Comparison of ENCODE assay signal across 8 cellular contexts in the genomic region with DNA sequence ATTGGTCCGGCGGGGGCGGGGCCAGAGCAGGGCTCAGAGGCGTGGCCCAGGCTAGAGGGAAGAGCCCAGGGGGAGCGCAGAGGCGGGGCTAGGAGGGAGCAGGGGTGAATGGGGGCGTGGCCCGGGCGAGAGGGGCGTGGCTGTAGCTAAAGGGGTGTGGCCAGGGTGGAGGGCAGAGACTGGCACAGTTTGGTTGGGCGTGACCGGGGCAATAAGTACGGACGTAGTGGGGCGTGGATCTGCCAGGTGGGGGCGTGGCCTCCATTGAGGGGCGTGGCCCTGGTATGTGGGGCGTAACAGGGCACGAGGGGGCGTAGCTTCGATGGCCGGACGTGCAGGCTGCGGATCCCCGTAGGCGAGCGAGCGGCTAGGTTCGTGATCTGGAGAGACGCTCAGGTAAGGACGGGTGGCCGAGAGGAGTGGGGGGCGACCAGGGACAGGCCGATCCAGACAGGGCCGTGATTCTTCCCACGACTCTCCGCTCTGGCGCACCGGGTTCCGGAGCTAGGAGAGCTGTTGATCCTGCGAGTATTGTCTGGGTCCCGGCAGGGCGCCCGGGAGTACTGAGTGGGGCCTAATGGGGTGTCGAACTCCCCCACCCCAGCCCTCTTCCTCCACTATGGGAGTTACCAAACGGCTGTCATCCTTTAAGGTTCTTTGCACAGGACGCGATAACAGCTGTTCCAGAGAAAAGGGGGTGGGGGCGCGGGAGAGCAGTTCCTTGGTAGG. TPM values are rescaled to one million over a fixed set of nuclear protein-coding genes. Genes with fewer than 3 reads are reported as not detected.
DNase-seq lines count a peak whose midpoint lies in the region; ATAC-seq, FAIRE-seq and TF ChIP-seq lines count a peak whose summit lies in the region.

A gene with protein sequence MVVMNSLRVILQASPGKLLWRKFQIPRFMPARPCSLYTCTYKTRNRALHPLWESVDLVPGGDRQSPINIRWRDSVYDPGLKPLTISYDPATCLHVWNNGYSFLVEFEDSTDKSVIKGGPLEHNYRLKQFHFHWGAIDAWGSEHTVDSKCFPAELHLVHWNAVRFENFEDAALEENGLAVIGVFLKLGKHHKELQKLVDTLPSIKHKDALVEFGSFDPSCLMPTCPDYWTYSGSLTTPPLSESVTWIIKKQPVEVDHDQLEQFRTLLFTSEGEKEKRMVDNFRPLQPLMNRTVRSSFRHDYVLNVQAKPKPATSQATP (plus strand): TSS at position 314 of the 729 bp plus-strand sequence. CDS start 11,754 bp downstream, outside the sequence.

- H3K27me3 ChIP-seq in DOHH2 (ENCODE audit: control insufficient read depth, low read length) (peaks cover 8% of the 10 kb centered on the region), GM23338 (ENCODE audit: insufficient read depth) (no peaks in the 10 kb centered on the region), GM12878 (replicated peaks in 1 of 2; ENCODE audit: control insufficient read depth in 2 of 2, insufficient read depth in 2 of 2, low read length in 1 of 2) (no peaks in the 10 kb centered on the region), gastrocnemius medialis (no peaks in the 10 kb centered on the region)

- in situ Hi-C loops in GM12878 (cut with MboI) (no loop called here), gastrocnemius medialis (cut with MboI; ENCODE audit: low sequenced_read_pairs in 4 of 4) (no loop called here)

- DNase-seq in GM23338 (ENCODE audit: low spot score): peak; percentile 91
- DNase-seq in LoVo (ENCODE audit: low spot score): peak; percentile 90
- peak; percentile 98 for DNase-seq in T-helper 22 cell (ENCODE audit: low read depth)
- peak; percentile 87 for DNase-seq in GM12878 (ENCODE audit: low read depth, low spot score)
- DNase-seq in hypothalamus (lab: John Stamatoyannopoulos, UW): peak; percentile 0 to 88 (median 68)
- peak; percentile 78 to 92 for DNase-seq in gastrocnemius medialis
- no peak for DNase-seq in UCSD-AML1 (lab: John Stamatoyannopoulos, UW; ENCODE audit: unreplicated experiment)

- peaks cover 4% of the 10 kb centered on the region; the same call in 2 of the 3 replicates for H3K36me3 Mint-ChIP-seq in GM23338 (ENCODE audit: low read depth)

- TF ChIP-seq CTCF in DOHH2 (IDR thresholded peaks at IDR 0.05; ENCODE audit: low read depth, low read length, poor library complexity, severe bottlenecking): no peak
- TF ChIP-seq CTCF in GM23338 (conservative IDR thresholded peaks at IDR 0.05; ENCODE audit: low read depth in 2 of 2): no peak
- no peak for TF ChIP-seq CTCF in GM12878 (IDR thresholded peaks at IDR 0.05 in 2 of 3, conservative IDR thresholded peaks at IDR 0.05 in 1 of 3; ENCODE audit: control insufficient read depth in 2 of 3, extremely low read depth in 1 of 3, insufficient read depth in 1 of 3, low read depth in 3 of 3, low read length in 3 of 3)
- no peak for TF ChIP-seq CTCF in gastrocnemius medialis (IDR thresholded peaks at IDR 0.05 in 4 of 5, conservative IDR thresholded peaks at IDR 0.05 in 1 of 5)

- intact Hi-C loops in GM12878 (cut with micrococcal nuclease; ENCODE audit: unreplicated experiment) (no loop called here), gastrocnemius medialis (cut with DNase I; ENCODE audit: low total_unique reads) (loop anchor here (5.0 kb wide), 1 partner anchor 61 kb away; no protein-coding TSS in a partner anchor)

- H3K27ac Mint-ChIP-seq in GM23338: no peak within 1 kb of the TSS

- H4K20me1 ChIP-seq in DOHH2 (ENCODE audit: control insufficient read depth, insufficient read depth, low read depth, low read length) (no peaks in the 10 kb centered on the region), GM23338 (replicated peaks; ENCODE audit: insufficient read depth) (no peaks in the 10 kb centered on the region), GM12878 (ENCODE audit: control insufficient read depth, insufficient read depth) (no peaks in the 10 kb centered on the region)

- H3K4me3 Mint-ChIP-seq in GM23338: peak within 1 kb of the TSS; percentile 82

- 10% methylated on average over 37 of the region's 50 CpGs for WGBS in GM12878 (ENCODE audit: insufficient coverage, insufficient replicate concordance, low lambda C conversion rate, missing lambda C conversion rate)

- no peaks in the 10 kb centered on the region for H3K9me2 ChIP-seq in DOHH2 (replicated peaks; ENCODE audit: control insufficient read depth, low read length)
- H3K9me2 ChIP-seq in GM23338 (ENCODE audit: insufficient read depth): no peaks in the 10 kb centered on the region

- H3K9me3 Mint-ChIP-seq in GM23338: no peaks in the 10 kb centered on the region

- H3K9me3 ChIP-seq in DOHH2 (ENCODE audit: control insufficient read depth, insufficient read depth, low read length): no peaks in the 10 kb centered on the region
- no peaks in the 10 kb centered on the region for H3K9me3 ChIP-seq in GM12878 (replicated peaks; ENCODE audit: control insufficient read depth, insufficient read depth, low read length)
- H3K9me3 ChIP-seq in gastrocnemius medialis: no peaks in the 10 kb centered on the region

- ATAC-seq in GM23338: peak; percentile 96
- ATAC-seq in GM12878: peak; percentile 98
- ATAC-seq in gastrocnemius medialis: peak; percentile 96 to 97

- H3K4me3 ChIP-seq in DOHH2 (ENCODE audit: low read length): peak within 1 kb of the TSS; percentile 76
- H3K4me3 ChIP-seq in GM23338: peak within 1 kb of the TSS; percentile 68
- peak within 1 kb of the TSS; percentile 64 for H3K4me3 ChIP-seq in GM12878
- H3K4me3 ChIP-seq in gastrocnemius medialis: peak within 1 kb of the TSS; percentile 48 to 59 (median 54)

- peak within 1 kb of the TSS; percentile 83 for H3K4me2 ChIP-seq in DOHH2 (ENCODE audit: low read length)
- peak within 1 kb of the TSS; percentile 79 for H3K4me2 ChIP-seq in GM23338
- peak within 1 kb of the TSS; percentile 85 for H3K4me2 ChIP-seq in GM12878 (ENCODE audit: control insufficient read depth, insufficient read depth)

- no TSS peak for BruUV-seq in GM12878 (replicated peaks; lab: Mats Ljungman, UMichigan)

- FAIRE-seq in GM12878 (lab: Jason Lieb, UNC): peak; percentile 84

- H3K4me1 ChIP-seq in DOHH2 (ENCODE audit: control insufficient read depth, low read length) (peaks cover 17% of the 10 kb centered on the region), GM23338 (ENCODE audit: insufficient read depth) (peaks cover 7% of the 10 kb centered on the region; the same call in 1 of the 2 replicates), GM12878 (ENCODE audit: control insufficient read depth, insufficient read depth, low read length) (no peaks in the 10 kb centered on the region), gastrocnemius medialis (peaks cover 0 to 4% of the 10 kb centered on the region in 2 donors)

- H3K27me3 Mint-ChIP-seq in GM23338 (ENCODE audit: insufficient read depth, low read depth, poor library complexity): peaks cover 3% of the 10 kb centered on the region

- no peak for TF ChIP-seq EP300 in GM12878 (IDR thresholded peaks at IDR 0.05; ENCODE audit: borderline replicate concordance in 1 of 2, control insufficient read depth in 1 of 2, low read depth in 2 of 2, low read length in 2 of 2)

- SMC1A ChIA-PET in GM12878 (lab: Charles Lee; ENCODE audit: uncharacterized antibody, unreplicated experiment): interaction anchor here (0.9 to 2.6 kb wide), 6 partner anchors 10 to 236 kb away, joined by 3 to 10 read pairs (median 3); no protein-coding TSS in a partner anchor

- CTCF ChIA-PET in GM12878 (lab: Yijun Ruan, JAX): interaction anchor here (0.9 to 3.2 kb wide), 2 partner anchors 12 to 117 kb away, joined by 4 to 20 read pairs; a partner anchor contains a TSS

- peak within 1 kb of the TSS; percentile 52; the same call in 1 of the 2 replicates for H3K9ac ChIP-seq in GM12878 (ENCODE audit: control insufficient read depth, insufficient read depth, low read length)

- H3K36me3 ChIP-seq in DOHH2 (ENCODE audit: control insufficient read depth, low read length) (no peaks in the 10 kb centered on the region), GM23338 (ENCODE audit: insufficient read depth) (no peaks in the 10 kb centered on the region), GM12878 (ENCODE audit: control insufficient read depth in 2 of 2, insufficient read depth in 2 of 2, low read length in 1 of 2) (no peaks in the 10 kb centered on the region), gastrocnemius medialis (no peaks in the 10 kb centered on the region)

- peaks cover 16% of the 10 kb centered on the region for H3K4me1 Mint-ChIP-seq in GM23338

- TF ChIP-seq POLR2A in GM12878 (IDR thresholded peaks at IDR 0.05; ENCODE audit: low read depth, low read length): no peak
- no peak for TF ChIP-seq POLR2A in gastrocnemius medialis (IDR thresholded peaks at IDR 0.05)

- RAD21 ChIA-PET in GM12878 (lab: Charles Lee; ENCODE audit: unreplicated experiment): no interaction called here

- H3K27ac ChIP-seq in DOHH2 (ENCODE audit: low read depth, low read length): no peak within 1 kb of the TSS
- H3K27ac ChIP-seq in GM23338 (ENCODE audit: low read depth): no peak within 1 kb of the TSS
- H3K27ac ChIP-seq in GM12878 (ENCODE audit: control insufficient read depth, insufficient read depth): no peak within 1 kb of the TSS
- peak within 1 kb of the TSS; percentile 15 to 46 (median 40) for H3K27ac ChIP-seq in gastrocnemius medialis

- POLR2A ChIA-PET in GM12878 (lab: Charles Lee): interaction anchor here (0.6 kb wide), 1 partner anchor 67 kb away, joined by 6 read pairs; no protein-coding TSS in a partner anchor

- H2AFZ ChIP-seq in GM23338 (0 out of 2 replicates have a peak within 1 kb of the TSS, but pooled peaks have one; percentile 14), GM12878 (ENCODE audit: control insufficient read depth, low read depth, low read length) (peak within 1 kb of the TSS; percentile 78)

- H3K79me2 ChIP-seq in DOHH2 (ENCODE audit: control insufficient read depth, low read length): no peaks in the 10 kb centered on the region
- no peaks in the 10 kb centered on the region for H3K79me2 ChIP-seq in GM23338 (replicated peaks; ENCODE audit: insufficient read depth)
- H3K79me2 ChIP-seq in GM12878 (ENCODE audit: control insufficient read depth, insufficient read depth, low read length): no peaks in the 10 kb centered on the region

- TF ChIP-seq RAD21 in GM12878 (IDR thresholded peaks at IDR 0.05; ENCODE audit: insufficient read depth, low read depth, low read length): no peak

- H3F3A ChIP-seq in DOHH2 (ENCODE audit: control insufficient read depth, insufficient read depth): peaks cover 2% of the 10 kb centered on the region; the same call in 1 of the 2 replicates
- H3F3A ChIP-seq in GM23338 (replicated peaks; ENCODE audit: low read depth): no peaks in the 10 kb centered on the region

RNA-seq across cellular contexts. Expression of the gene that starts here (rescaled TPM):
- total RNA-seq in GM23338 (2014; rRNA removed; shearing (Covaris generic)): 4.8 and 8.0 TPM in 2 replicates
- polyA plus RNA-seq in GM23338 (2016; fragmentation: Nextera tagmentation; extraction: Ambion mirVana) (6.1 and 7.3 TPM in 2 replicates), GM12878 (2011; rRNA removed) (5.4 and 6.0 TPM in 2 replicates), GM12878 (2014; fragmentation: Illumina TruSeq; extraction: Trizol) (3.9 and 5.2 TPM in 2 replicates), GM12878 (2014; fragmentation: Nextera tagmentation; extraction: Ambion mirVana) (1 to 10 TPM; 1.2 to 2.5 TPM), GM12878 (2014; rRNA removed) (2.6 and 4.2 TPM in 2 replicates), GM12878 (2016; fragmentation: Nextera tagmentation; extraction: Ambion mirVana) (1 to 10 TPM; 2.3 to 2.8 TPM)
- total RNA-seq in GM12878 (2013; cell fraction: nucleolus; rRNA removed): 17.6 and 21.4 TPM in 2 replicates
- total RNA-seq in GM12878 (2014; rRNA removed) (2.7 and 2.9 TPM in 2 replicates), GM12878 (2014; rRNA removed; fragmentation: Illumina TruSeq; extraction: Trizol) (3.5 and 5.9 TPM in 2 replicates), GM12878 (2021) (4.2 and 6.0 TPM in 2 replicates), gastrocnemius medialis (1 to 10 TPM in 3 of 4 donors, under 1 TPM in 1; 0.24 to 3.4 (median 1.8) TPM)
- 2.5 TPM for polyA plus RNA-seq in GM12878 (2011; ENCODE audit: low read depth)
- 2.9 and 3.3 TPM in 2 replicates for polyA plus RNA-seq in GM12878 (2011; cell fraction: cytosol; rRNA removed)
- 5.5 and 6.8 TPM in 2 replicates for polyA plus RNA-seq in GM12878 (2011; cell fraction: nucleus; rRNA removed)
- 2.2 and 3.8 TPM in 2 replicates for polyA plus RNA-seq in GM12878 (2012)
- polyA minus RNA-seq in GM12878 (2011; rRNA and poly(A)+ RNA removed): 9.2 and 10.4 TPM in 2 replicates
- polyA minus RNA-seq in GM12878 (2011; cell fraction: cytosol; rRNA and poly(A)+ RNA removed): 1.2 and 1.7 TPM in 2 replicates
- polyA minus RNA-seq in GM12878 (2011; cell fraction: nucleus; rRNA and poly(A)+ RNA removed): 3.4 and 8.4 TPM in 2 replicates

Comparison
In these comparisons a context has a peak if more than half of its experiments do, and no peak if none do; other contexts are left out.
1. H3K27ac ChIP-seq: peak in gastrocnemius medialis (4 of 4); none in DOHH2 (single experiment), GM23338 (single experiment) and GM12878 (single experiment).
2. Peak in every context shown above with its lines, with median percentiles within 50 percentile points of each other: H3K4me2 ChIP-seq, H3K4me3 ChIP-seq and ATAC-seq.